8 cellular contexts compared by ENCODE assay signal in the genomic region with DNA sequence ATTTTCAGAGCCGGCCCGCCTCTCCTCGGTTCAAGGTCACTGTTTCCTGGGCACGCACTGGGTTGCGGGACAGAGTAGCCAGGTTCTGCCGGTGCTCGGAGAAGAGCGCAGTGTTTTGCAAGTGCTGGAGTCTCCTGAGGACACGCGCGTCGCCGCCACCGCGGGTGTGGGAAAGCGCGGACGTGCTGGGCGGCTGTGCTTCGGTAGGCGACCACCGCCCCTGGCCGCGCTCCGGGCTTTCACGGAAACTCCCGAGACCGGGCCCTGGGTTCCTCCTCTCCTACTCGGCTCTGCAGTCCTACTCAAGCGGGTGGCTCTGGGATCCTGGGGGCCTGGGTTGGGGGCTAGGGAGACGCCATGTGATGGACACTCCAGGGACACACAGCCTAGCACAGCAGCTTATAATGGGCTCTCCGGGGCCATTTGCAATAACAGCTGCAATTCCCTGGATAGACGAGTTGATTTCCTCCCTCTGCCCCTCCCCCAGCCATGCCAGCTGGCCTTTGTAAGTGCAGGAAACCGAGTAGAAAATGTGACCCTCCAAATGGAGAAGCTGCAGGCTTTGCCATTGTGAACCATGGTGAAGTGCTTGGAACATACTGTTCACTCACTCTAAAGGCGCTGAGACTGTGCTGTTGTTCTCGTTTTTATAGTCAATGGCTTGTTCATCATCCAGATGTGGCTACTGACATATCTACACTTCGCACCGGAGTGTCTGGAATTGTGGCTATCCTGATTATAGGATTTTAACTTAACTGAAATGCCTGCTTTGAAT. TPM values are rescaled to one million over a fixed set of nuclear protein-coding genes. Genes with fewer than 3 reads are reported as not detected.
A peak's percentile ranks its signal among the peaks of the same experiment; 100 is the strongest.
DNase-seq lines count a peak whose midpoint lies in the region; ATAC-seq and TF ChIP-seq lines count a peak whose summit lies in the region.

No MANE protein-coding gene starts in this region.

- H3K4me1 ChIP-seq in HUES48 (ENCODE audit: control insufficient read depth, insufficient read depth, low read length) (peaks cover 30% of the 10 kb centered on the region), Panc1 (ENCODE audit: control insufficient read depth, insufficient read depth, low read length) (peaks cover 42% of the 10 kb centered on the region), mucosa of stomach (ENCODE audit: control insufficient read depth, insufficient read depth, low read length) (peaks cover 34% of the 10 kb centered on the region)
- peaks cover 12% of the 10 kb centered on the region for H3K4me1 ChIP-seq in effector memory CD4-positive, alpha-beta T cell (ENCODE audit: control insufficient read depth, insufficient read depth, low read length, poor library complexity, severe bottlenecking)

- POLR2A ChIA-PET in Panc1 (lab: Charles Lee), result no interaction called here

- no peak for TF ChIP-seq CTCF in Panc1 (IDR thresholded peaks at IDR 0.05)

- in situ Hi-C loops in Panc1 (cut with HindIII; ENCODE audit: low pct_unique_long_range_greater_than_20kb, low sequenced_read_pairs), result no loop called here

- H3K4me3 ChIP-seq in HUES48 (ENCODE audit: low read depth, low read length), result peak overlapping the region; percentile 82
- H3K4me3 ChIP-seq in Panc1 (ENCODE audit: low read depth in 2 of 2, low read length in 2 of 2), result no peak overlapping the region
- peak overlapping the region; percentile 73 for H3K4me3 ChIP-seq in effector memory CD4-positive, alpha-beta T cell (ENCODE audit: insufficient read depth, low read depth, low read length, poor library complexity, severe bottlenecking)
- peak overlapping the region; percentile 71 for H3K4me3 ChIP-seq in mucosa of stomach (ENCODE audit: low read length)

- no peak for ATAC-seq in Panc1

- H3K27ac ChIP-seq in HUES48 (ENCODE audit: low read depth, low read length) (no peak overlapping the region), Panc1 (ENCODE audit: low read length) (peak overlapping the region; percentile 64)
- H3K27ac ChIP-seq in effector memory CD4-positive, alpha-beta T cell (ENCODE audit: insufficient read depth, low read length, poor library complexity, severe bottlenecking), result peak overlapping the region; percentile 100

- H3K9me3 ChIP-seq in HUES48 (ENCODE audit: control insufficient read depth, insufficient read depth, low read length) (no peaks in the 10 kb centered on the region), Panc1 (ENCODE audit: control insufficient read depth, insufficient read depth, low read depth, low read length) (no peaks in the 10 kb centered on the region), mucosa of stomach (ENCODE audit: control insufficient read depth, low read length) (no peaks in the 10 kb centered on the region)
- no peaks in the 10 kb centered on the region for H3K9me3 ChIP-seq in effector memory CD4-positive, alpha-beta T cell (ENCODE audit: control insufficient read depth, low read length)

- H3K27me3 ChIP-seq in HUES48 (ENCODE audit: control insufficient read depth, insufficient read depth, low read length) (peaks cover 28% of the 10 kb centered on the region), Panc1 (ENCODE audit: control insufficient read depth, insufficient read depth, low read length) (no peaks in the 10 kb centered on the region), mucosa of stomach (ENCODE audit: control insufficient read depth, insufficient read depth, low read length) (no peaks in the 10 kb centered on the region)
- H3K27me3 ChIP-seq in effector memory CD4-positive, alpha-beta T cell (replicated peaks; ENCODE audit: control insufficient read depth, insufficient read depth, low read length, poor library complexity, severe bottlenecking), result no peaks in the 10 kb centered on the region

- H3K9ac ChIP-seq in HUES48 (ENCODE audit: low read depth, low read length), result peak overlapping the region; percentile 64
- H3K9ac ChIP-seq in mucosa of stomach (ENCODE audit: low read length), result peak overlapping the region; percentile 89

- BruUV-seq in Panc1 (replicated peaks; lab: Mats Ljungman, UMichigan), result no TSS peak

- CTCF ChIA-PET in Panc1 (lab: Charles Lee), result no interaction called here

- no peaks in the 10 kb centered on the region for H3K36me3 ChIP-seq in HUES48 (ENCODE audit: control insufficient read depth, insufficient read depth, low read length)
- no peaks in the 10 kb centered on the region for H3K36me3 ChIP-seq in Panc1 (ENCODE audit: control insufficient read depth, insufficient read depth, low read length)
- no peaks in the 10 kb centered on the region for H3K36me3 ChIP-seq in effector memory CD4-positive, alpha-beta T cell (ENCODE audit: control insufficient read depth, insufficient read depth, low read length)
- no peaks in the 10 kb centered on the region for H3K36me3 ChIP-seq in mucosa of stomach (ENCODE audit: control insufficient read depth, insufficient read depth, low read length)

- DNase-seq in Panc1 (ENCODE audit: low read depth, low spot score) (no peak), ureter (ENCODE audit: low spot score) (peak; percentile 44), cerebellar cortex (ENCODE audit: low spot score) (no peak), NCI-H526 treated with DMSO at 0.1 percent for 48 hours (lab: John Stamatoyannopoulos, UW) (no peak)
- DNase-seq in effector memory CD4-positive, alpha-beta T cell, result no peak
- no peak for DNase-seq in activated CD4-positive, CD25-positive, alpha-beta regulatory T cell (lab: John Stamatoyannopoulos, UW)

- intact Hi-C loops in Panc1 (cut with micrococcal nuclease; ENCODE audit: unreplicated experiment), result no loop called here

RNA-seq across cellular contexts. Expression of gene FRAT1, which starts 2.1 kb away (rescaled TPM):
- 5.3 TPM for total RNA-seq in Panc1 (2021; ENCODE audit: unreplicated experiment)
- 7.4 TPM for polyA plus RNA-seq in Panc1 (2012; ENCODE audit: insufficient read length)
- 2.9 TPM for total RNA-seq in ureter

RNA-seq across cellular contexts. Expression of gene FRAT2, which starts 13.3 kb away (rescaled TPM):
- total RNA-seq in Panc1 (2021; ENCODE audit: unreplicated experiment), result 16.7 TPM
- polyA plus RNA-seq in Panc1 (2012; ENCODE audit: insufficient read length), result 16.9 TPM
- 11.8 TPM for total RNA-seq in ureter

RNA-seq across cellular contexts. Expression of gene ARHGAP19, which starts 28.8 kb away (rescaled TPM):
- total RNA-seq in Panc1 (2021; ENCODE audit: unreplicated experiment) (28.9 TPM), ureter (8.3 TPM)
- polyA plus RNA-seq in Panc1 (2012; ENCODE audit: insufficient read length), result 9.9 TPM

Comparison
In these comparisons a context has a peak if more than half of its experiments do, and no peak if none do; other contexts are left out.
1. H3K4me3 ChIP-seq: peak in HUES48 (single experiment), effector memory CD4-positive, alpha-beta T cell (single experiment) and mucosa of stomach (single experiment); none in Panc1 (0 of 2).